Comparison of ENCODE assay signal across 18 cellular contexts in the genomic region with DNA sequence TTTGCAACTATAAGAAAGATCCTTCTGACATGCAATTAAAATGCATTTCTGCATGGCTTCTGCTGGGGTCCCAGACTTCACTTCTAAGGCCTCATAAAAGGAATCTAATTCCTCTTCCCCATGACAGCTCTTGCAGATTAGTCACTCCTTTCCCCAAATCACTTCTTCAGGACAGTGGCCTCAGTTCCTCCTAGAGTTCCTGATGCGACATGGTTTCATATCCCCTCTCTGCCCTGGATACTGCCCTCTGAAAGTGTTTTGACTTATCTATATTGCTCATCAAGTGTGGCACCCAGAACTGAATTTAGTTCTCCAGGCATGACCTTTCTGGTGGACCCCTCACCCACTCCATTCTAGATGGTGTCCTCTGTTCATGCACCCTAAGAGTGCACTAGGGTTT.
"Had no signal": no experiment of that assay in that cellular context is flagged by ENCODE, and none has a peak within 500 bp of the region (broad histone marks: within the 10 kb centered on the region; RNA-seq: fewer than 3 reads in every experiment).

No MANE protein-coding gene starts in this region.

- H3K27ac ChIP-seq: adrenal gland, cardiac muscle cell, dorsolateral prefrontal cortex, gastrocnemius medialis, heart right ventricle, pancreas, tibial nerve, vagina had no signal

- H3K36me3 Mint-ChIP-seq: activated naive CD4-positive, alpha-beta T cell treated with anti-CD3 and anti-CD28 coated beads, Interleukin-2, amount 10 ng/mL, durations not matched to agents 7 days and 5 days had no signal

- H3K4me1 ChIP-seq: adrenal gland, vagina had no signal

- H3K4me3 ChIP-seq: adrenal gland, cardiac muscle cell, dorsolateral prefrontal cortex, gastrocnemius medialis, heart right ventricle, lung, pancreas, tibial nerve, vagina had no signal

- H3K9me3 Mint-ChIP-seq: activated naive CD4-positive, alpha-beta T cell treated with anti-CD3 and anti-CD28 coated beads, Interleukin-2, amount 10 ng/mL, durations not matched to agents 7 days and 5 days; activated T-cell treated with anti-CD3 and anti-CD28 coated beads, Interleukin-2, amount 50 U/mL, for 24 hours had no signal

- H3K27ac Mint-ChIP-seq: activated naive CD4-positive, alpha-beta T cell treated with anti-CD3 and anti-CD28 coated beads, Interleukin-2, amount 10 ng/mL, durations not matched to agents 7 days and 5 days; activated T-cell treated with anti-CD3 and anti-CD28 coated beads, Interleukin-2, amount 50 U/mL, for 24 hours; endodermal cell had no signal

- H3K36me3 ChIP-seq: adrenal gland, cardiac muscle cell, gastrocnemius medialis, heart right ventricle, pancreas, tibial nerve, vagina had no signal

- H3K4me3 Mint-ChIP-seq: activated naive CD4-positive, alpha-beta T cell treated with anti-CD3 and anti-CD28 coated beads, Interleukin-2, amount 10 ng/mL, durations not matched to agents 7 days and 5 days; activated T-cell treated with anti-CD3 and anti-CD28 coated beads, Interleukin-2, amount 50 U/mL, for 24 hours; endodermal cell had no signal

- H3K27me3 ChIP-seq: adrenal gland, cardiac muscle cell, dorsolateral prefrontal cortex, gastrocnemius medialis, heart right ventricle, pancreas, tibial nerve, vagina had no signal

- H3K27me3 Mint-ChIP-seq: activated naive CD4-positive, alpha-beta T cell treated with anti-CD3 and anti-CD28 coated beads, Interleukin-2, amount 10 ng/mL, durations not matched to agents 7 days and 5 days; activated T-cell treated with anti-CD3 and anti-CD28 coated beads, Interleukin-2, amount 50 U/mL, for 24 hours had no signal

- DNase-seq: activated CD4-positive, alpha-beta T cell treated with anti-CD3 and anti-CD28 coated beads, Interleukin-2, amount 50 U/mL, for 48 hours; activated CD4-positive, CD25-positive, alpha-beta regulatory T cell treated with anti-CD3 and anti-CD28 coated beads, Interleukin-2, amount 50 U/mL, for 72 hours; activated naive CD4-positive, alpha-beta T cell treated with anti-CD3 and anti-CD28 coated beads, Interleukin-2, amount 10 ng/mL, durations not matched to agents 7 days and 5 days; activated T-cell treated with anti-CD3 and anti-CD28 coated beads, Interleukin-2, amount 50 U/mL, for 24 hours; dorsolateral prefrontal cortex; endodermal cell; erythroblast; gastrocnemius medialis; heart right ventricle; midbrain; pancreas; stimulated activated CD4-positive, alpha-beta T cell treated with anti-CD3 and anti-CD28 coated beads, Interleukin-2, amount 100 ng/mL, for 24 hours; substantia nigra had no signal

- ATAC-seq: gastrocnemius medialis had no signal

- FAIRE-seq: pancreas had no signal

- H3K9me3 ChIP-seq: adrenal gland, gastrocnemius medialis, heart right ventricle, pancreas, tibial nerve, vagina had no signal
